8 cellular contexts compared by ENCODE assay signal in genomic region chr17:41548844-41549595, GRCh38. TPM values are rescaled to one million over a fixed set of nuclear protein-coding genes. Genes with fewer than 3 reads are reported as not detected.
DNase-seq lines count a peak whose midpoint lies in the region; ATAC-seq and TF ChIP-seq lines count a peak whose summit lies in the region.

No MANE protein-coding gene starts in this region.

- H3K4me2 ChIP-seq in parathyroid adenoma (ENCODE audit: low read length) = peak overlapping the region; percentile 54

- TF ChIP-seq POLR2A in thyroid gland (IDR thresholded peaks at IDR 0.05) = no peak

- H3K4me3 ChIP-seq in AG04449 (ENCODE audit: low read depth, low read length) = peak overlapping the region; percentile 19
- no peak overlapping the region for H3K4me3 ChIP-seq in parathyroid adenoma (ENCODE audit: low read depth, low read length)
- H3K4me3 ChIP-seq in thyroid gland (replicated peaks in 1 of 3) = peak overlapping the region in 1 of 3 donors; percentile 12

- DNase-seq in AG04449 (ENCODE audit: low read depth, low spot score) (peak; percentile 38), NCI-H1048 (lab: John Stamatoyannopoulos, UW) (peak; percentile 40), SW480 (ENCODE audit: low spot score) (peak; percentile 90), cardiac septum (ENCODE audit: low spot score) (peak; percentile 94), thyroid gland (peak; percentile 74 to 81)
- peak; percentile 62 for DNase-seq in activated naive CD8-positive, alpha-beta T cell treated with anti-CD3 and anti-CD28 coated beads, Interleukin-2, amount 50 U/mL, for 16 hours (ENCODE audit: low read depth, low spot score)

- H3K27me3 ChIP-seq in parathyroid adenoma (ENCODE audit: control insufficient read depth, insufficient read depth, low read length) = no peaks in the 10 kb centered on the region
- H3K27me3 ChIP-seq in thyroid gland = no peaks in the 10 kb centered on the region

- H2AFZ ChIP-seq in parathyroid adenoma = peak overlapping the region; percentile 75

- CTCF ChIA-PET in AG04449 (lab: Yijun Ruan, JAX) = interaction anchor here (0.6 to 16.0 kb wide), 142 partner anchors 8 to 1138 kb away, joined by 3 to 604 read pairs (median 6); partner anchors contain the start of genes KRT12, KRT13, KRT15 and KRT19

- H3K79me2 ChIP-seq in parathyroid adenoma = no peaks in the 10 kb centered on the region

- intact Hi-C loops in cardiac septum (cut with DNase I) = loop anchor here (1.0 to 2.0 kb wide), 3 partner anchors 99 to 640 kb away; no protein-coding TSS in a partner anchor
- intact Hi-C loops in thyroid gland (cut with DNase I) = loop anchor here (5.0 kb wide), 2 partner anchors 98 to 637 kb away; no protein-coding TSS in a partner anchor

- H3K27ac ChIP-seq in parathyroid adenoma (no peak overlapping the region), thyroid gland (peak overlapping the region in 1 of 3 donors; percentile 25)

- WGBS in thyroid gland, 2 donors = 0 to 4% methylated on average over 10 to 12 of the region's 25 CpGs

- peak; percentile 71 for ATAC-seq in GM19023 (IDR thresholded peaks at IDR 0.05; ENCODE audit: unreplicated experiment)

- TF ChIP-seq CTCF in AG04449 (IDR thresholded peaks at IDR 0.05; ENCODE audit: insufficient read depth, low read length, missing control alignments) (peak; percentile 99), parathyroid adenoma (IDR thresholded peaks at IDR 0.05) (peak; percentile 91), thyroid gland (IDR thresholded peaks at IDR 0.05) (peak; percentile 72 to 86 (median 80))

- H3K4me1 ChIP-seq in parathyroid adenoma = peaks cover 4% of the 10 kb centered on the region
- H3K4me1 ChIP-seq in thyroid gland = peaks cover 7 to 14% of the 10 kb centered on the region in 2 donors

- no peak overlapping the region for H3K9ac ChIP-seq in parathyroid adenoma

- H3K36me3 ChIP-seq in parathyroid adenoma (ENCODE audit: control insufficient read depth, insufficient read depth, low read length) = no peaks in the 10 kb centered on the region
- no peaks in the 10 kb centered on the region for H3K36me3 ChIP-seq in thyroid gland

- no peaks in the 10 kb centered on the region for H3K9me3 ChIP-seq in parathyroid adenoma (ENCODE audit: control insufficient read depth, low read length)
- no peaks in the 10 kb centered on the region for H3K9me3 ChIP-seq in thyroid gland

- POLR2A ChIA-PET in AG04449 (lab: Yijun Ruan, JAX) = interaction anchor here (0.7 to 2.3 kb wide), 15 partner anchors 19 to 639 kb away, joined by 3 to 12 read pairs (median 4); partner anchors contain the start of genes KRT19, KRTAP2-3 and KRTAP2-4

RNA-seq across cellular contexts. Expression of gene KRT19, which starts 20.9 kb away (rescaled TPM):
- total RNA-seq in cardiac septum = 1.1 TPM
- 10 to 100 TPM; 18.3 to 41.4 (median 28.6) TPM for total RNA-seq in thyroid gland

RNA-seq across cellular contexts. Expression of gene KRT9, which starts 22.8 kb away (rescaled TPM):
- total RNA-seq in cardiac septum (not detected), thyroid gland (not detected)

RNA-seq across cellular contexts. Expression of gene KRT15, which starts 30.3 kb away (rescaled TPM):
- total RNA-seq in cardiac septum = not detected
- under 1 TPM in 1 of 4 donors, not detected in 3; 0.93 TPM for total RNA-seq in thyroid gland

RNA-seq across cellular contexts. Expression of gene KRT14, which starts 37.7 kb away (rescaled TPM):
- not detected for total RNA-seq in cardiac septum
- total RNA-seq in thyroid gland = 10 to 100 TPM in 1 of 4 donors, under 1 TPM in 1, not detected in 2; 0.22 to 12.4 TPM

RNA-seq across cellular contexts. Expression of gene KRT13, which starts 43.6 kb away (rescaled TPM):
- not detected for total RNA-seq in cardiac septum
- total RNA-seq in thyroid gland = under 1 TPM in 1 of 4 donors, not detected in 3; 0.83 TPM

Comparison
In these comparisons a context has a peak if more than half of its experiments do, and no peak if none do; other contexts are left out.
1. DNase-seq: peak in every context shown above with its lines; median percentile 94 in cardiac septum; 90 in SW480; 78 in thyroid gland; 62 in activated naive CD8-positive, alpha-beta T cell treated with anti-CD3 and anti-CD28 coated beads, Interleukin-2, amount 50 U/mL, for 16 hours; 40 in NCI-H1048; 38 in AG04449.